In genomic region chr17:35982409-35983191, GRCh38 we compare ENCODE assay signal across 2 cellular contexts.
TF ChIP-seq lines count a peak whose summit lies in the region.

No MANE protein-coding gene starts in this region.

TF ChIP-seq in HEK293, 187 proteins besides CTCF, POLR2A, EP300 and RAD21:
- TF ChIP-seq ZNF366 (tag by site-specific recombination; conservative IDR thresholded peaks at IDR 0.05): peak; percentile 96
- no peak for TF ChIP-seq HIC1 (tag by site-specific recombination; IDR thresholded peaks at IDR 0.05)
- no peak for TF ChIP-seq ZNF324 (tag by site-specific recombination; IDR thresholded peaks at IDR 0.05)
TF ChIP-seq in HEK293: peak in this region for 1.

TF ChIP-seq in HepG2, 621 proteins besides CTCF, POLR2A, EP300 and RAD21:
- TF ChIP-seq ZNF501 (CRISPR knock-in tag; IDR thresholded peaks at IDR 0.05) (0 out of 2 replicates have a peak, but pooled peaks have one; percentile 28), PHF20 (CRISPR knock-in tag; IDR thresholded peaks at IDR 0.05) (no peak), HNRNPK (IDR thresholded peaks at IDR 0.05; ENCODE audit: low read depth, low read length, poor library complexity, severe bottlenecking) (peak; percentile 80), ZNF431 (CRISPR knock-in tag; IDR thresholded peaks at IDR 0.05; ENCODE audit: borderline replicate concordance, low read depth) (0 out of 2 replicates have a peak, but pooled peaks have one; percentile 4), USF2 (IDR thresholded peaks at IDR 0.05; ENCODE audit: low read depth, low read length) (no peak), USF2 (CRISPR knock-in tag; IDR thresholded peaks at IDR 0.05; ENCODE audit: borderline replicate concordance) (no peak), ZNF17 (CRISPR knock-in tag; IDR thresholded peaks at IDR 0.05) (no peak), AKNA (CRISPR knock-in tag; IDR thresholded peaks at IDR 0.05; ENCODE audit: borderline replicate concordance) (no peak), ZNF639 (CRISPR knock-in tag; conservative IDR thresholded peaks at IDR 0.05) (0 out of 2 replicates have a peak, but pooled peaks have one; percentile 2), ZSCAN20 (CRISPR knock-in tag; IDR thresholded peaks at IDR 0.05; ENCODE audit: borderline replicate concordance) (no peak), ZNF784 (CRISPR knock-in tag; IDR thresholded peaks at IDR 0.05; ENCODE audit: borderline replicate concordance) (no peak), ZNF598 (CRISPR knock-in tag; IDR thresholded peaks at IDR 0.05; ENCODE audit: borderline replicate concordance) (no peak), HNF4G (IDR thresholded peaks at IDR 0.05; ENCODE audit: borderline replicate concordance, low read depth, low read length) (no peak), HNF4G (CRISPR knock-in tag; IDR thresholded peaks at IDR 0.05; ENCODE audit: borderline replicate concordance, low read depth) (0 out of 2 replicates have a peak, but pooled peaks have one; percentile 1)
TF ChIP-seq in HepG2: peak in this region for 5.
